ENCODE assay signal across 8 cellular contexts in genomic region chr3:24773798-24774197, GRCh38.
DNase-seq lines count a peak whose midpoint lies in the region; ATAC-seq and TF ChIP-seq lines count a peak whose summit lies in the region.

No MANE protein-coding gene starts in this region.

- TF ChIP-seq CTCF in HEK293 (tag by site-specific recombination; IDR thresholded peaks at IDR 0.05) (peak; percentile 79), NB4 (IDR thresholded peaks at IDR 0.05; ENCODE audit: low read depth, low read length) (peak; percentile 70), SU-DHL-6 (IDR thresholded peaks at IDR 0.05; ENCODE audit: insufficient read depth, low read length, poor library complexity, severe bottlenecking) (peak; percentile 75), fibroblast of pulmonary artery (IDR thresholded peaks at IDR 0.05; ENCODE audit: low read length, missing control alignments) (peak; percentile 76)

- TF ChIP-seq POLR2A in NB4 (IDR thresholded peaks at IDR 0.05; ENCODE audit: extremely low read depth, insufficient read length) = no peak

- H2AFZ ChIP-seq in SU-DHL-6 (ENCODE audit: low read depth, low read length, severe bottlenecking) = no peak overlapping the region

- H3K36me3 ChIP-seq in HEK293 (ENCODE audit: control insufficient read depth in 2 of 2, insufficient read depth in 1 of 2, low read length in 2 of 2) = no peaks in the 10 kb centered on the region
- no peaks in the 10 kb centered on the region for H3K36me3 ChIP-seq in SU-DHL-6 (ENCODE audit: low read length)

- POLR2A ChIA-PET in HEK293 (lab: Yijun Ruan, JAX) = no interaction called here

- no peaks in the 10 kb centered on the region for H3K4me1 ChIP-seq in HEK293 (ENCODE audit: control insufficient read depth, insufficient read depth, low read length)

- H3K4me2 ChIP-seq in SU-DHL-6 (ENCODE audit: low read depth, low read length, poor library complexity, severe bottlenecking) = no peak overlapping the region

- no peak overlapping the region for H3K9ac ChIP-seq in SU-DHL-6 (ENCODE audit: low read length)

- CTCF ChIA-PET in HEK293 (lab: Yijun Ruan, JAX) = interaction anchor here (0.6 to 0.9 kb wide), 4 partner anchors 39 to 820 kb away, joined by 3 to 4 read pairs (median 3); no protein-coding TSS in a partner anchor

- DNase-seq in NK-92 treated with Interleukin-12 subunit alpha and Interleukin-12 subunit beta, amount 100 ng/mL, for 24 hours (lab: John Stamatoyannopoulos, UW) = peak; percentile 1
- DNase-seq in NK-92 (lab: John Stamatoyannopoulos, UW; ENCODE audit: unreplicated experiment) (no peak), NB4 (ENCODE audit: low read depth) (peak; percentile 72), fibroblast of pulmonary artery (ENCODE audit: low read depth) (peak; percentile 65), nucleus accumbens (lab: John Stamatoyannopoulos, UW) (peak in 48 of 56 donors; percentile 0 to 76 (median 33))

- H3K9me3 ChIP-seq in HEK293 (ENCODE audit: control insufficient read depth, insufficient read depth, low read depth, low read length) = no peaks in the 10 kb centered on the region
- H3K9me3 ChIP-seq in SU-DHL-6 (ENCODE audit: insufficient read depth, low read length) = no peaks in the 10 kb centered on the region

- no peaks in the 10 kb centered on the region for H3K79me2 ChIP-seq in SU-DHL-6 (ENCODE audit: insufficient read depth, low read length)

- H3F3A ChIP-seq in SU-DHL-6 (ENCODE audit: insufficient read depth) = no peaks in the 10 kb centered on the region

- no peaks in the 10 kb centered on the region; the same call in 1 of the 2 replicates for H4K20me1 ChIP-seq in SU-DHL-6 (ENCODE audit: low read depth, low read length)

- H3K27me3 ChIP-seq in SU-DHL-6 (ENCODE audit: low read length) = no peaks in the 10 kb centered on the region

- no peak for ATAC-seq in GM18861 (IDR thresholded peaks at IDR 0.05; ENCODE audit: unreplicated experiment)

- H3K27ac ChIP-seq in HEK293 (ENCODE audit: extremely low read depth, low read depth, low read length) (no peak overlapping the region), SU-DHL-6 (ENCODE audit: low read depth, low read length) (no peak overlapping the region)

- H3K4me3 ChIP-seq in HEK293 (ENCODE audit: low read depth, low read length) = no peak overlapping the region
- no peak overlapping the region for H3K4me3 ChIP-seq in NB4 (ENCODE audit: low read depth, low read length)
- no peak overlapping the region for H3K4me3 ChIP-seq in SU-DHL-6 (ENCODE audit: insufficient read depth, low read length, poor library complexity, severe bottlenecking)
- H3K4me3 ChIP-seq in fibroblast of pulmonary artery (replicated peaks; ENCODE audit: low read depth, low read length) = no peak overlapping the region

- no peaks in the 10 kb centered on the region for H3K9me2 ChIP-seq in SU-DHL-6 (replicated peaks; ENCODE audit: insufficient read depth, low read length)

TF ChIP-seq in HEK293, 187 proteins besides CTCF, POLR2A, EP300 and RAD21:
- TF ChIP-seq ZNF549 (tag by site-specific recombination; IDR thresholded peaks at IDR 0.05) (no peak), ZFP69B (tag by site-specific recombination; IDR thresholded peaks at IDR 0.05) (no peak), PRDM1 (tag by site-specific recombination; IDR thresholded peaks at IDR 0.05) (peak; percentile 61), ZBTB17 (tag by site-specific recombination; IDR thresholded peaks at IDR 0.05) (peak; percentile 68), ZEB2 (tag by site-specific recombination; IDR thresholded peaks at IDR 0.05) (0 out of 2 replicates have a peak, but pooled peaks have one; percentile 40), ZNF548 (tag by site-specific recombination; IDR thresholded peaks at IDR 0.05) (no peak), ZBTB8A (tag by site-specific recombination; IDR thresholded peaks at IDR 0.05) (peak; percentile 6; the same call in 1 of the 2 replicates), ZNF660 (tag by site-specific recombination; IDR thresholded peaks at IDR 0.05) (0 out of 2 replicates have a peak, but pooled peaks have one; percentile 67), INSM2 (tag by site-specific recombination; IDR thresholded peaks at IDR 0.05) (no peak), ZNF626 (tag by site-specific recombination; IDR thresholded peaks at IDR 0.05) (no peak), ZNF768 (tag by site-specific recombination; IDR thresholded peaks at IDR 0.05) (no peak), ZNF654 (tag by site-specific recombination; IDR thresholded peaks at IDR 0.05; ENCODE audit: low read depth) (peak; percentile 93), IKZF3 (tag by site-specific recombination; IDR thresholded peaks at IDR 0.05) (peak; percentile 8; the same call in 1 of the 2 replicates), ZNF155 (tag by site-specific recombination; IDR thresholded peaks at IDR 0.05) (no peak), PBX3 (CRISPR knock-in tag; IDR thresholded peaks at IDR 0.05) (no peak), SCRT2 (tag by site-specific recombination; IDR thresholded peaks at IDR 0.05) (no peak), ZNF366 (tag by site-specific recombination; conservative IDR thresholded peaks at IDR 0.05) (peak; percentile 84), ZNF214 (tag by site-specific recombination; IDR thresholded peaks at IDR 0.05; ENCODE audit: borderline replicate concordance) (no peak), ZNF292 (tag by site-specific recombination; IDR thresholded peaks at IDR 0.05; ENCODE audit: borderline replicate concordance, low read depth) (no peak), ZNF37A (tag by site-specific recombination; IDR thresholded peaks at IDR 0.05) (no peak), ZIC2 (tag by site-specific recombination; IDR thresholded peaks at IDR 0.05) (no peak), ZNF148 (tag by site-specific recombination; IDR thresholded peaks at IDR 0.05; ENCODE audit: borderline replicate concordance) (no peak), GLI4 (tag by site-specific recombination; IDR thresholded peaks at IDR 0.05) (no peak)
